8 cellular contexts compared by ENCODE assay signal in the genomic region with DNA sequence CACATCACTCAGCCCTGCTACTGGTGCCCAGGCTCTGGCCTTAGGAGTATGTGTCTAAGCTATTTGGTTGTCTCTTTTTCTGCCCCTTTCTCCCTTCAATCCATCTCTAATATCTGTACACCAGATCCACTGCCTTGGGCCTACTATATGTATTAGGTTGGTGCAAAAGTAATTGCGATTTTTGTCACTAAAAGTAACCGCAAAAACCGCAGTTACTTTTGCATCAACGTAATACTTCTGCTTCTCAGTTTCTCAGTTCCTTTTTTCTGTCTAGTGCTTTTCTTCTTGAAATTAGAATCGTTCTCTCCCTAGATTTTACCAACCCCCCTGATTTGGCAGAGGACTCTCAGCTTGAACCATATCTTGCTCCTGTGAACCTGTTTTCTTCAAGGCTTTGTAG.
A peak's percentile ranks its signal among the peaks of the same experiment; 100 is the strongest.
DNase-seq lines count a peak whose midpoint lies in the region; ATAC-seq and TF ChIP-seq lines count a peak whose summit lies in the region.

No MANE protein-coding gene starts in this region.

- H3K4me3 ChIP-seq in tibial artery = no peak overlapping the region

- peaks cover 0 to 67% (median 25%) of the 10 kb centered on the region in 4 donors for H3K4me1 ChIP-seq in tibial artery

- peaks cover 54% of the 10 kb centered on the region for H3K4me1 Mint-ChIP-seq in chondrocyte (ENCODE audit: low read depth)
- H3K4me1 Mint-ChIP-seq in mesothelial cell of epicardium = peaks cover 4% of the 10 kb centered on the region

- H3K27ac Mint-ChIP-seq in chondrocyte (ENCODE audit: unreplicated experiment) (peak overlapping the region; percentile 63), mesothelial cell of epicardium (no peak overlapping the region)

- no peaks in the 10 kb centered on the region for H3K9me3 ChIP-seq in tibial artery

- DNase-seq in KBM-7 (peak; percentile 91), chondrocyte (ENCODE audit: low spot score) (no peak), mesothelial cell of epicardium (ENCODE audit: low spot score in 2 of 2, unreplicated experiment in 2 of 2) (no peak), SW480 (ENCODE audit: low spot score) (no peak), tibial artery (no peak), iPS-NIHi7 (ENCODE audit: extremely low spot score) (no peak)

- ATAC-seq in GM18498 (IDR thresholded peaks at IDR 0.05; ENCODE audit: unreplicated experiment) (peak; percentile 37), GM21529 (IDR thresholded peaks at IDR 0.05; ENCODE audit: unreplicated experiment) (peak; percentile 41)

- H3K9me3 Mint-ChIP-seq in chondrocyte (ENCODE audit: low read depth) = no peaks in the 10 kb centered on the region
- no peaks in the 10 kb centered on the region for H3K9me3 Mint-ChIP-seq in mesothelial cell of epicardium

- no peaks in the 10 kb centered on the region for H3K27me3 Mint-ChIP-seq in chondrocyte (ENCODE audit: low read depth)
- H3K27me3 Mint-ChIP-seq in mesothelial cell of epicardium (ENCODE audit: low read depth) = no peaks in the 10 kb centered on the region

- H3K4me3 Mint-ChIP-seq in chondrocyte (ENCODE audit: unreplicated experiment) = no peak overlapping the region
- H3K4me3 Mint-ChIP-seq in mesothelial cell of epicardium = no peak overlapping the region

- TF ChIP-seq CTCF in chondrocyte (IDR thresholded peaks at IDR 0.05) = no peak
- no peak for TF ChIP-seq CTCF in mesothelial cell of epicardium (IDR thresholded peaks at IDR 0.05; ENCODE audit: unreplicated experiment)
- no peak for TF ChIP-seq CTCF in tibial artery (IDR thresholded peaks at IDR 0.05)

- in situ Hi-C loops in KBM-7 (cut with MboI; ENCODE audit: low pct_unique_long_range_greater_than_20kb, low sequenced_read_pairs) = no loop called here

- no peaks in the 10 kb centered on the region for H3K27me3 ChIP-seq in tibial artery

- intact Hi-C loops in tibial artery (cut with DNase I; ENCODE audit: low total_unique reads) = no loop called here

- H3K36me3 Mint-ChIP-seq in chondrocyte (ENCODE audit: low read depth) (no peaks in the 10 kb centered on the region), mesothelial cell of epicardium (no peaks in the 10 kb centered on the region)

- no peak overlapping the region for H3K27ac ChIP-seq in tibial artery

- H3K36me3 ChIP-seq in tibial artery = no peaks in the 10 kb centered on the region
